ENCODE assay signal across 16 cellular contexts in genomic region chr6:106617857-106618256, GRCh38. TPM values are rescaled to one million over a fixed set of nuclear protein-coding genes. Genes with fewer than 3 reads are reported as not detected.
A peak's percentile ranks its signal among the peaks of the same experiment; 100 is the strongest.
DNase-seq lines count a peak whose midpoint lies in the region; ATAC-seq, FAIRE-seq and TF ChIP-seq lines count a peak whose summit lies in the region.
"Had no signal": no experiment of that assay in that cellular context is flagged by ENCODE, and none has a peak within 500 bp of the region (broad histone marks: within the 10 kb centered on the region; RNA-seq: fewer than 3 reads in every experiment).

No MANE protein-coding gene starts in this region.

- 77% methylated on average over 1 of the region's 1 CpG for WGBS in K562 (ENCODE audit: insufficient coverage, low coverage, missing lambda C conversion rate)

- no TSS peak for BruUV-seq in K562 (replicated peaks; lab: Mats Ljungman, UMichigan)

- TF ChIP-seq EP300 in K562 (IDR thresholded peaks at IDR 0.05; ENCODE audit: low read length): no peak

- peak; percentile 57 for FAIRE-seq in K562 (lab: Jason Lieb, UNC)

- no peaks in the 10 kb centered on the region for H3K27me3 Mint-ChIP-seq in memory B cell
- H3K27me3 Mint-ChIP-seq: CD4-positive, alpha-beta memory T cell had no signal

- peaks cover 26% of the 10 kb centered on the region for H3K36me3 Mint-ChIP-seq in memory B cell
- H3K36me3 Mint-ChIP-seq in activated naive CD4-positive, alpha-beta T cell treated with anti-CD3 and anti-CD28 coated beads, Interleukin-2, amount 50 U/mL, for 72 hours: peaks cover 0 to 21% of the 10 kb centered on the region in 2 donors

- peaks cover 5% of the 10 kb centered on the region; the same call in 1 of the 2 replicates for H3K79me2 ChIP-seq in Karpas-422 (ENCODE audit: low read length)
- H3K79me2 ChIP-seq in OCI-LY1 (ENCODE audit: insufficient read depth, low read length): no peaks in the 10 kb centered on the region
- no peaks in the 10 kb centered on the region for H3K79me2 ChIP-seq in K562 (ENCODE audit: control insufficient read depth, insufficient read depth, low read length)

- CTCF ChIA-PET in K562 (lab: Yijun Ruan, JAX; ENCODE audit: low intra/inter-chr PET ratio): no interaction called here

- H3K27ac ChIP-seq in Karpas-422 (ENCODE audit: low read length): peak overlapping the region; percentile 85; the same call in 1 of the 2 replicates
- H3K27ac ChIP-seq in OCI-LY1 (ENCODE audit: low read depth, low read length, poor library complexity, severe bottlenecking): peak overlapping the region; percentile 92
- H3K27ac ChIP-seq in K562 (ENCODE audit: extremely low read depth, low read depth, low read length): no peak overlapping the region
- H3K27ac ChIP-seq in effector memory CD4-positive, alpha-beta T cell (ENCODE audit: insufficient read depth, low read length, poor library complexity, severe bottlenecking): no peak overlapping the region
- H3K27ac ChIP-seq: GM23248 had no signal

- H3K36me3 ChIP-seq in Karpas-422 (ENCODE audit: insufficient read depth, low read length) (peaks cover 32% of the 10 kb centered on the region), OCI-LY1 (ENCODE audit: insufficient read depth, low read length) (peaks cover 65% of the 10 kb centered on the region), K562 (ENCODE audit: control insufficient read depth, insufficient read depth, low read length) (peaks cover 37% of the 10 kb centered on the region)
- peaks cover 9% of the 10 kb centered on the region for H3K36me3 ChIP-seq in effector memory CD4-positive, alpha-beta T cell (ENCODE audit: control insufficient read depth, insufficient read depth, low read length)

- H3K27ac Mint-ChIP-seq in memory B cell: peak overlapping the region; percentile 86
- no peak overlapping the region for H3K27ac Mint-ChIP-seq in activated naive CD4-positive, alpha-beta T cell treated with anti-CD3 and anti-CD28 coated beads, Interleukin-2, amount 50 U/mL, for 72 hours
- H3K27ac Mint-ChIP-seq: CD4-positive, alpha-beta memory T cell had no signal

- no peak for TF ChIP-seq POLR2A in K562 (conservative IDR thresholded peaks at IDR 0.05)

- DNase-seq in Karpas-422 (no peak), K562 (ENCODE audit: extremely low read depth in 1 of 4, low spot score in 3 of 4) (no peak), memory B cell (ENCODE audit: low spot score in 2 of 2) (no peak)
- no peak for DNase-seq in activated naive CD4-positive, alpha-beta T cell treated with anti-CD3 and anti-CD28 coated beads, Interleukin-2, amount 50 U/mL, for 72 hours (ENCODE audit: low spot score in 2 of 2)
- DNase-seq in effector memory CD4-positive, alpha-beta T cell: no peak
- DNase-seq: C1 segment of cervical spinal cord; Calu3; CD4-positive, alpha-beta memory T cell; COR-L47; DMS53; DMS79 treated with DMSO at 0.1 percent for 48 hours; GM23248 had no signal

- no peaks in the 10 kb centered on the region for H3K9me1 ChIP-seq in K562 (ENCODE audit: control insufficient read depth, insufficient read depth, low read length)

- intact Hi-C loops in K562 (cut with micrococcal nuclease): no loop called here

- H2AFZ ChIP-seq in Karpas-422 (ENCODE audit: low read length) (no peak overlapping the region), OCI-LY1 (ENCODE audit: low read length) (no peak overlapping the region), K562 (ENCODE audit: low read depth, low read length) (no peak overlapping the region)
- H2AFZ ChIP-seq: GM23248 had no signal

- H3K4me3 ChIP-seq in Karpas-422 (ENCODE audit: low read length) (no peak overlapping the region), OCI-LY1 (ENCODE audit: low read depth, low read length, poor library complexity, severe bottlenecking) (no peak overlapping the region), K562 (no peak overlapping the region)
- no peak overlapping the region for H3K4me3 ChIP-seq in effector memory CD4-positive, alpha-beta T cell (ENCODE audit: insufficient read depth, low read depth, low read length, poor library complexity, severe bottlenecking)
- H3K4me3 ChIP-seq: GM23248, HAP-1 had no signal

- 0 out of 2 replicates have a peak, but pooled peaks cover 7% of the 10 kb centered on the region for H3F3A ChIP-seq in OCI-LY1 (ENCODE audit: insufficient read depth, low read length)

- no peaks in the 10 kb centered on the region for H3K27me3 ChIP-seq in Karpas-422 (ENCODE audit: low read length)
- H3K27me3 ChIP-seq in OCI-LY1 (ENCODE audit: insufficient read depth, low read length): no peaks in the 10 kb centered on the region
- no peaks in the 10 kb centered on the region for H3K27me3 ChIP-seq in K562 (ENCODE audit: control insufficient read depth in 2 of 2, insufficient read depth in 2 of 2, low read length in 2 of 2)
- H3K27me3 ChIP-seq in effector memory CD4-positive, alpha-beta T cell (replicated peaks; ENCODE audit: control insufficient read depth, insufficient read depth, low read length, poor library complexity, severe bottlenecking): no peaks in the 10 kb centered on the region

- H3K9me3 Mint-ChIP-seq in memory B cell: no peaks in the 10 kb centered on the region
- no peaks in the 10 kb centered on the region for H3K9me3 Mint-ChIP-seq in activated naive CD4-positive, alpha-beta T cell treated with anti-CD3 and anti-CD28 coated beads, Interleukin-2, amount 50 U/mL, for 72 hours
- H3K9me3 Mint-ChIP-seq: CD4-positive, alpha-beta memory T cell had no signal

- in situ Hi-C loops in K562 (cut with MboI): no loop called here

- H3K9me2 ChIP-seq in Karpas-422 (replicated peaks; ENCODE audit: insufficient read depth, low read length) (no peaks in the 10 kb centered on the region), OCI-LY1 (ENCODE audit: low read depth, low read length) (no peaks in the 10 kb centered on the region)

- H3K9me3 ChIP-seq in Karpas-422 (ENCODE audit: low read length) (no peaks in the 10 kb centered on the region), OCI-LY1 (ENCODE audit: low read length) (no peaks in the 10 kb centered on the region), K562 (replicated peaks; ENCODE audit: control insufficient read depth, insufficient read depth, low read depth, low read length) (0 out of 2 replicates have a peak, but pooled peaks cover 2% of the 10 kb centered on the region)
- H3K9me3 ChIP-seq in effector memory CD4-positive, alpha-beta T cell (ENCODE audit: control insufficient read depth, low read length): no peaks in the 10 kb centered on the region
- H3K9me3 ChIP-seq: HAP-1 had no signal

- H3K4me1 ChIP-seq in Karpas-422 (ENCODE audit: low read length): peaks cover 55% of the 10 kb centered on the region
- peaks cover 65% of the 10 kb centered on the region for H3K4me1 ChIP-seq in OCI-LY1 (ENCODE audit: insufficient read depth, low read length, severe bottlenecking)
- H3K4me1 ChIP-seq in K562 (replicated peaks in 1 of 2; ENCODE audit: control insufficient read depth in 2 of 2, insufficient read depth in 2 of 2, low read length in 2 of 2): no peaks in the 10 kb centered on the region
- H3K4me1 ChIP-seq in effector memory CD4-positive, alpha-beta T cell (ENCODE audit: control insufficient read depth, insufficient read depth, low read length, poor library complexity, severe bottlenecking): no peaks in the 10 kb centered on the region

- POLR2A ChIA-PET in K562 (lab: Yijun Ruan, JAX): interaction anchor here (0.6 kb wide), 1 partner anchor 337 kb away, joined by 3 read pairs; no protein-coding TSS in a partner anchor

- H4K20me1 ChIP-seq in Karpas-422 (ENCODE audit: insufficient read depth, low read depth, low read length) (no peaks in the 10 kb centered on the region), OCI-LY1 (ENCODE audit: insufficient read depth, low read length) (no peaks in the 10 kb centered on the region), K562 (replicated peaks; ENCODE audit: control insufficient read depth, insufficient read depth, low read length) (no peaks in the 10 kb centered on the region)

- no peak overlapping the region for H3K4me3 Mint-ChIP-seq in memory B cell
- H3K4me3 Mint-ChIP-seq: CD4-positive, alpha-beta memory T cell had no signal

- H3K4me1 Mint-ChIP-seq in memory B cell: peaks cover 20% of the 10 kb centered on the region
- H3K4me1 Mint-ChIP-seq: CD4-positive, alpha-beta memory T cell had no signal

- H3K4me2 ChIP-seq in Karpas-422 (ENCODE audit: low read depth, low read length, poor library complexity, severe bottlenecking) (no peak overlapping the region), OCI-LY1 (ENCODE audit: low read length) (no peak overlapping the region), K562 (ENCODE audit: insufficient read depth, low read length) (no peak overlapping the region)

- TF ChIP-seq CTCF in OCI-LY1 (IDR thresholded peaks at IDR 0.05; ENCODE audit: low read length) (no peak), K562 (IDR thresholded peaks at IDR 0.05 in 2 of 3, conservative IDR thresholded peaks at IDR 0.05 in 1 of 3; ENCODE audit: insufficient read depth in 2 of 3, low read depth in 1 of 3, low read length in 3 of 3) (no peak)

- ATAC-seq in K562 (no peak), memory B cell (ENCODE audit: low read depth) (no peak), GM21447 (IDR thresholded peaks at IDR 0.05; ENCODE audit: unreplicated experiment) (no peak), GM18907 (IDR thresholded peaks at IDR 0.05; ENCODE audit: unreplicated experiment) (no peak)
- no peak for ATAC-seq in activated naive CD4-positive, alpha-beta T cell treated with anti-CD3 and anti-CD28 coated beads, Interleukin-2, amount 50 U/mL, for 72 hours

- H3K9ac ChIP-seq in Karpas-422 (ENCODE audit: low read length): no peak overlapping the region
- H3K9ac ChIP-seq in OCI-LY1 (ENCODE audit: low read length): no peak overlapping the region
- H3K9ac ChIP-seq in K562 (ENCODE audit: insufficient read depth in 1 of 2, low read depth in 2 of 2, low read length in 2 of 2): no peak overlapping the region
- H3K9ac ChIP-seq: GM23248 had no signal

- TF ChIP-seq RAD21 in K562 (CRISPR knock-in tag; conservative IDR thresholded peaks at IDR 0.05 in 1 of 2, IDR thresholded peaks at IDR 0.05 in 1 of 2): no peak

RNA-seq across cellular contexts. Expression of gene RTN4IP1, which starts 11.4 kb away (rescaled TPM):
- total RNA-seq in Karpas-422 (2014; rRNA removed; shearing (Covaris generic); ENCODE audit: low replicate concordance): 14.3 and 17.1 TPM in 2 replicates
- 15.6 and 21.8 TPM in 2 replicates for total RNA-seq in K562 (2011; cell fraction: chromatin; rRNA removed; ENCODE audit: low replicate concordance)
- total RNA-seq in K562 (2011; cell fraction: nucleolus; rRNA removed): 10.7 and 11.3 TPM in 2 replicates
- 16.2 and 16.4 TPM in 2 replicates for total RNA-seq in K562 (2011; cell fraction: nucleoplasm; rRNA removed)
- total RNA-seq in K562 (2014; rRNA removed): 17.9 and 21.1 TPM in 2 replicates
- 29.3 and 30.8 TPM in 2 replicates for total RNA-seq in K562 (2014; rRNA removed; fragmentation: Illumina TruSeq; extraction: Trizol)
- 21.2 and 22.0 TPM in 2 replicates for total RNA-seq in K562 (2015; rRNA removed; fragmentation: Illumina TruSeq; extraction: Trizol)
- total RNA-seq in K562 (2021): 23.1 and 24.4 TPM in 2 replicates
- polyA plus RNA-seq in K562 (2011; rRNA removed): 19.2 and 22.2 TPM in 2 replicates
- 8.1 and 14.7 TPM in 2 replicates for polyA plus RNA-seq in K562 (2011; cell fraction: cytosol; rRNA removed)
- polyA plus RNA-seq in K562 (2011; cell fraction: nucleus; rRNA removed): 4.9 and 7.5 TPM in 2 replicates
- 18.1 and 27.8 TPM in 2 replicates for polyA plus RNA-seq in K562 (2012)
- 21.4 and 24.8 TPM in 2 replicates for polyA plus RNA-seq in K562 (2014; fragmentation: Illumina TruSeq; extraction: Trizol)
- polyA plus RNA-seq in K562 (2014; fragmentation: Nextera tagmentation; extraction: Ambion mirVana): 10 to 100 TPM; 35.1 to 46.0 TPM
- 16.7 and 21.1 TPM in 2 replicates for polyA plus RNA-seq in K562 (2014; rRNA removed)
- 32.6 and 35.4 TPM in 2 replicates for polyA minus RNA-seq in K562 (2011; rRNA and poly(A)+ RNA removed)
- 7.2 and 9.3 TPM in 2 replicates for polyA minus RNA-seq in K562 (2011; cell fraction: cytosol; rRNA and poly(A)+ RNA removed)
- polyA minus RNA-seq in K562 (2011; cell fraction: nucleus; rRNA and poly(A)+ RNA removed): 5.7 and 12.4 TPM in 2 replicates
- total RNA-seq in activated naive CD4-positive, alpha-beta T cell treated with anti-CD3 and anti-CD28 coated beads, Interleukin-2, amount 50 U/mL, for 72 hours: 1 to 10 TPM; 6.6 to 8.0 TPM

RNA-seq across cellular contexts. Expression of gene QRSL1, which starts 11.5 kb away (rescaled TPM):
- total RNA-seq in Karpas-422 (2014; rRNA removed; shearing (Covaris generic); ENCODE audit: low replicate concordance): 48.1 and 61.4 TPM in 2 replicates
- total RNA-seq in K562 (2011; cell fraction: chromatin; rRNA removed; ENCODE audit: low replicate concordance): 19.4 and 35.5 TPM in 2 replicates
- 10.7 and 11.4 TPM in 2 replicates for total RNA-seq in K562 (2011; cell fraction: nucleolus; rRNA removed)
- 16.7 and 28.9 TPM in 2 replicates for total RNA-seq in K562 (2011; cell fraction: nucleoplasm; rRNA removed)
- 16.0 and 16.3 TPM in 2 replicates for total RNA-seq in K562 (2014; rRNA removed)
- total RNA-seq in K562 (2014; rRNA removed; fragmentation: Illumina TruSeq; extraction: Trizol): 29.5 and 29.8 TPM in 2 replicates
- total RNA-seq in K562 (2015; rRNA removed; fragmentation: Illumina TruSeq; extraction: Trizol): 27.0 and 28.8 TPM in 2 replicates
- total RNA-seq in K562 (2021): 16.3 and 19.6 TPM in 2 replicates
- 18.9 and 23.0 TPM in 2 replicates for polyA plus RNA-seq in K562 (2011; rRNA removed)
- 7.3 and 11.0 TPM in 2 replicates for polyA plus RNA-seq in K562 (2011; cell fraction: cytosol; rRNA removed)
- polyA plus RNA-seq in K562 (2011; cell fraction: nucleus; rRNA removed): 7.3 and 7.6 TPM in 2 replicates
- 12.9 and 13.9 TPM in 2 replicates for polyA plus RNA-seq in K562 (2012)
- 19.6 and 24.2 TPM in 2 replicates for polyA plus RNA-seq in K562 (2014; fragmentation: Illumina TruSeq; extraction: Trizol)
- 10 to 100 TPM; 15.3 to 31.5 TPM for polyA plus RNA-seq in K562 (2014; fragmentation: Nextera tagmentation; extraction: Ambion mirVana)
- polyA plus RNA-seq in K562 (2014; rRNA removed): 14.6 and 17.2 TPM in 2 replicates
- polyA minus RNA-seq in K562 (2011; rRNA and poly(A)+ RNA removed): 27.7 and 28.3 TPM in 2 replicates
- 10.0 and 10.4 TPM in 2 replicates for polyA minus RNA-seq in K562 (2011; cell fraction: cytosol; rRNA and poly(A)+ RNA removed)
- polyA minus RNA-seq in K562 (2011; cell fraction: nucleus; rRNA and poly(A)+ RNA removed): 8.6 and 14.1 TPM in 2 replicates
- total RNA-seq in activated naive CD4-positive, alpha-beta T cell treated with anti-CD3 and anti-CD28 coated beads, Interleukin-2, amount 50 U/mL, for 72 hours: 10 to 100 TPM; 20.0 to 20.5 TPM

Comparison
In these comparisons a context has a peak if more than half of its experiments do, and no peak if none do; other contexts are left out.
1. H3K27ac ChIP-seq: peak in Karpas-422 (single experiment) and OCI-LY1 (single experiment); none in K562 (single experiment) and effector memory CD4-positive, alpha-beta T cell (single experiment).